In genomic region chr1:244439391-244440032, GRCh38 we compare ENCODE assay signal across 16 cellular contexts. TPM values are rescaled to one million over a fixed set of nuclear protein-coding genes. Genes with fewer than 3 reads are reported as not detected.
DNase-seq lines count a peak whose midpoint lies in the region; ATAC-seq, FAIRE-seq and TF ChIP-seq lines count a peak whose summit lies in the region.
"Had no signal": no experiment of that assay in that cellular context is flagged by ENCODE, and none has a peak within 500 bp of the region (broad histone marks: within the 10 kb centered on the region; RNA-seq: fewer than 3 reads in every experiment).

No MANE protein-coding gene starts in this region.

- peaks cover 74% of the 10 kb centered on the region for H3K79me2 ChIP-seq in HCT116 (ENCODE audit: insufficient read depth, low read length)
- H3K79me2 ChIP-seq in GM12878 (ENCODE audit: control insufficient read depth, insufficient read depth, low read length): peaks cover 34% of the 10 kb centered on the region

- intact Hi-C loops in CD14-positive monocyte (cut with micrococcal nuclease) (no loop called here), HCT116 (cut with micrococcal nuclease) (no loop called here), GM12878 (cut with micrococcal nuclease; ENCODE audit: unreplicated experiment) (no loop called here), left lung (cut with DNase I) (no loop called here)

- 96% methylated on average over 8 of the region's 8 CpGs for WGBS in GM12878 (ENCODE audit: insufficient coverage, insufficient replicate concordance, low lambda C conversion rate, missing lambda C conversion rate)

- H3K4me2 ChIP-seq in HCT116 (ENCODE audit: low read length) (no peak overlapping the region), GM12878 (ENCODE audit: control insufficient read depth, insufficient read depth) (no peak overlapping the region)

- no peaks in the 10 kb centered on the region for H3K9me3 Mint-ChIP-seq in CD14-positive monocyte
- H3K9me3 Mint-ChIP-seq in T-cell: no peaks in the 10 kb centered on the region

- H3K27ac ChIP-seq in HCT116 (ENCODE audit: low read depth, low read length) (no peak overlapping the region; the same call in 1 of the 2 replicates), GM12878 (ENCODE audit: control insufficient read depth, insufficient read depth) (no peak overlapping the region), left lung (no peak overlapping the region)
- H3K27ac ChIP-seq: uterus had no signal

- H3K4me3 ChIP-seq in HCT116 (replicated peaks in 1 of 2; ENCODE audit: low read depth in 1 of 2, low read length in 2 of 2) (no peak overlapping the region), GM12878 (no peak overlapping the region), left lung (no peak overlapping the region)
- H3K4me3 ChIP-seq: uterus had no signal

- TF ChIP-seq EP300 in GM12878 (IDR thresholded peaks at IDR 0.05; ENCODE audit: borderline replicate concordance in 1 of 2, control insufficient read depth in 1 of 2, low read depth in 2 of 2, low read length in 2 of 2): no peak

- H3K4me1 ChIP-seq in HCT116 (ENCODE audit: control insufficient read depth in 1 of 2, insufficient read depth in 2 of 2, low read length in 2 of 2) (peaks cover 32 to 43% of the 10 kb centered on the region in 2 experiments), GM12878 (ENCODE audit: control insufficient read depth, insufficient read depth, low read length) (no peaks in the 10 kb centered on the region), left lung (peaks cover 6 to 25% of the 10 kb centered on the region in 2 donors)

- CTCF ChIA-PET in HCT116 (lab: Charles Lee) (no interaction called here), GM12878 (lab: Yijun Ruan, JAX) (no interaction called here), T-cell (lab: Charles Lee) (no interaction called here)

- peaks cover 0 to 9% of the 10 kb centered on the region in 2 experiments; a peak in 1 of 4 replicates for H3K36me3 ChIP-seq in HCT116 (ENCODE audit: control insufficient read depth in 1 of 2, insufficient read depth in 2 of 2, low read length in 2 of 2)
- H3K36me3 ChIP-seq in GM12878 (ENCODE audit: control insufficient read depth in 2 of 2, insufficient read depth in 2 of 2, low read length in 1 of 2): peaks cover 5 to 13% of the 10 kb centered on the region in 2 experiments
- H3K36me3 ChIP-seq in left lung: peaks cover 0 to 28% of the 10 kb centered on the region in 2 donors
- H3K36me3 ChIP-seq: uterus had no signal

- TF ChIP-seq POLR2A in HCT116 (IDR thresholded peaks at IDR 0.05; ENCODE audit: borderline replicate concordance, extremely low read depth, insufficient read depth, insufficient read length) (no peak), GM12878 (IDR thresholded peaks at IDR 0.05; ENCODE audit: low read depth, low read length) (peak; percentile 49; the same call in 1 of the 2 replicates)

- in situ Hi-C loops in GM12878 (cut with MboI): no loop called here

- RAD21 ChIA-PET in HCT116 (lab: Charles Lee; ENCODE audit: low non-redundant PET in 1 of 2, low total read pairs in 2 of 2, uncharacterized antibody in 2 of 2, unreplicated experiment in 2 of 2) (no interaction called here), GM12878 (lab: Charles Lee; ENCODE audit: unreplicated experiment) (interaction anchor here (1.1 kb wide), 1 partner anchor 9 kb away, joined by 3 read pairs; no protein-coding TSS in a partner anchor)

- ATAC-seq in HCT116: peak; percentile 68
- ATAC-seq in GM12878: peak; percentile 14; the same call in 2 of the 3 replicates
- peak; percentile 62 for ATAC-seq in left lung
- no peak for ATAC-seq in T-cell (replicated peaks in 1 of 4)

- no peak overlapping the region for H3K4me3 Mint-ChIP-seq in CD14-positive monocyte
- H3K4me3 Mint-ChIP-seq in T-cell: no peak overlapping the region

- SMC1A ChIA-PET in GM12878 (lab: Charles Lee; ENCODE audit: uncharacterized antibody, unreplicated experiment): interaction anchor here (0.8 kb wide), 1 partner anchor 103 kb away, joined by 3 read pairs; no protein-coding TSS in a partner anchor

- H3K36me3 Mint-ChIP-seq in CD14-positive monocyte (peaks cover 29 to 46% of the 10 kb centered on the region in 2 donors), T-cell (peaks cover 27% of the 10 kb centered on the region)

- H4K20me1 ChIP-seq in HCT116 (ENCODE audit: insufficient read depth): no peaks in the 10 kb centered on the region
- H4K20me1 ChIP-seq in GM12878 (ENCODE audit: control insufficient read depth, insufficient read depth): no peaks in the 10 kb centered on the region

- no peaks in the 10 kb centered on the region for H3K27me3 ChIP-seq in HCT116 (ENCODE audit: insufficient read depth, low read length)
- H3K27me3 ChIP-seq in GM12878 (replicated peaks in 1 of 2; ENCODE audit: control insufficient read depth in 2 of 2, insufficient read depth in 2 of 2, low read length in 1 of 2): no peaks in the 10 kb centered on the region
- no peaks in the 10 kb centered on the region for H3K27me3 ChIP-seq in left lung
- H3K27me3 ChIP-seq: uterus had no signal

- no peak overlapping the region for H3K9ac ChIP-seq in HCT116 (ENCODE audit: low read length)
- H3K9ac ChIP-seq in GM12878 (ENCODE audit: control insufficient read depth, insufficient read depth, low read length): no peak overlapping the region

- H3K27ac Mint-ChIP-seq in CD14-positive monocyte (peak overlapping the region; percentile 17 to 87 (median 72)), T-cell (no peak overlapping the region)
- H3K27ac Mint-ChIP-seq: progenitor cell of endocrine pancreas had no signal

- H3K9me3 ChIP-seq in HCT116 (ENCODE audit: control insufficient read depth in 1 of 2, insufficient read depth in 1 of 2, low read depth in 1 of 2, low read length in 2 of 2) (no peaks in the 10 kb centered on the region), GM12878 (replicated peaks; ENCODE audit: control insufficient read depth, insufficient read depth, low read length) (no peaks in the 10 kb centered on the region), left lung (no peaks in the 10 kb centered on the region)
- H3K9me3 ChIP-seq: uterus had no signal

- no peak for FAIRE-seq in GM12878 (lab: Jason Lieb, UNC)

- no peak overlapping the region for H2AFZ ChIP-seq in HCT116 (ENCODE audit: low read depth, low read length, poor library complexity, severe bottlenecking)
- no peak overlapping the region for H2AFZ ChIP-seq in GM12878 (ENCODE audit: control insufficient read depth, low read depth, low read length)

- H3K27me3 Mint-ChIP-seq in CD14-positive monocyte (ENCODE audit: low read depth in 3 of 3) (no peaks in the 10 kb centered on the region), T-cell (no peaks in the 10 kb centered on the region)
- H3K27me3 Mint-ChIP-seq: progenitor cell of endocrine pancreas had no signal

- H3K9me2 ChIP-seq in HCT116 (ENCODE audit: insufficient read depth): no peaks in the 10 kb centered on the region

- TF ChIP-seq RAD21 in HCT116 (IDR thresholded peaks at IDR 0.05; ENCODE audit: low read depth) (no peak), GM12878 (IDR thresholded peaks at IDR 0.05; ENCODE audit: insufficient read depth, low read depth, low read length) (no peak)

- TF ChIP-seq CTCF in CD14-positive monocyte (IDR thresholded peaks at IDR 0.05) (no peak), HCT116 (IDR thresholded peaks at IDR 0.05 in 2 of 3, conservative IDR thresholded peaks at IDR 0.05 in 1 of 3; ENCODE audit: borderline replicate concordance in 1 of 3, insufficient read depth in 1 of 3, low read depth in 2 of 3, low read length in 2 of 3) (no peak), GM12878 (IDR thresholded peaks at IDR 0.05 in 2 of 3, conservative IDR thresholded peaks at IDR 0.05 in 1 of 3; ENCODE audit: control insufficient read depth in 2 of 3, extremely low read depth in 1 of 3, insufficient read depth in 1 of 3, low read depth in 3 of 3, low read length in 3 of 3) (no peak), left lung (IDR thresholded peaks at IDR 0.05) (no peak)

- no peak for DNase-seq in CD14-positive monocyte (ENCODE audit: low spot score)
- DNase-seq in HCT116 (ENCODE audit: low read depth, low spot score): no peak
- no peak for DNase-seq in GM12878 (ENCODE audit: low read depth, low spot score)
- DNase-seq in left lung: no peak
- no peak for DNase-seq in stimulated activated CD4-positive, alpha-beta T cell treated with anti-CD3 and anti-CD28 coated beads, Interleukin-4, amount 100 ng/mL, for 4 hours
- DNase-seq in activated CD4-positive, CD25-positive, alpha-beta regulatory T cell (lab: John Stamatoyannopoulos, UW): no peak
- DNase-seq in KG1 (lab: John Stamatoyannopoulos, UW): no peak
- no peak for DNase-seq in T-cell
- DNase-seq: activated CD4-positive, alpha-beta T cell treated with anti-CD3 and anti-CD28 coated beads, Interleukin-2, amount 50 U/mL, for 4 hours; activated effector memory CD4-positive, alpha-beta T cell treated with Interleukin-2 at 50 U/mL for 16 hours; NCI-H1436; NCI-H526; stimulated activated CD4-positive, alpha-beta T cell treated with anti-CD3 and anti-CD28 coated beads, Interleukin-2, amount 100 ng/mL, for 24 hours; T-helper 9 cell; uterus had no signal

- POLR2A ChIA-PET in HCT116 (lab: Charles Lee) (no interaction called here), GM12878 (lab: Charles Lee) (no interaction called here), T-cell (lab: Charles Lee) (interaction anchor here in 1 of 2 donors (0.8 kb wide), 1 partner anchor 10 kb away, joined by 3 read pairs; no protein-coding TSS in a partner anchor)

- H3K4me1 Mint-ChIP-seq in CD14-positive monocyte (peaks cover 14% of the 10 kb centered on the region), T-cell (peaks cover 39 to 58% (median 51%) of the 10 kb centered on the region in 3 donors)

- BruUV-seq in HCT116 (replicated peaks; lab: Mats Ljungman, UMichigan) (no TSS peak), GM12878 (replicated peaks; lab: Mats Ljungman, UMichigan) (no TSS peak)

RNA-seq across cellular contexts. Expression of gene ADSS2, which starts 12.2 kb away (rescaled TPM):
- polyA plus RNA-seq in CD14-positive monocyte (10 to 100 TPM; 26.3 to 33.5 TPM), GM12878 (2011; rRNA removed) (39.8 and 68.1 TPM in 2 replicates), GM12878 (2014; fragmentation: Illumina TruSeq; extraction: Trizol) (49.3 and 62.7 TPM in 2 replicates), GM12878 (2014; fragmentation: Nextera tagmentation; extraction: Ambion mirVana) (10 to 100 TPM in 1 of 2 experiments, 1 to 10 TPM in 1; 8.1 to 15.6 TPM), GM12878 (2014; rRNA removed) (38.6 and 47.8 TPM in 2 replicates), GM12878 (2016; fragmentation: Nextera tagmentation; extraction: Ambion mirVana) (10 to 100 TPM; 38.0 to 43.5 TPM)
- total RNA-seq in HCT116 (2021; ENCODE audit: unreplicated experiment) (46.2 TPM), GM12878 (2014; rRNA removed) (36.4 and 45.2 TPM in 2 replicates), GM12878 (2014; rRNA removed; fragmentation: Illumina TruSeq; extraction: Trizol) (42.0 and 45.3 TPM in 2 replicates), GM12878 (2021) (38.3 and 41.5 TPM in 2 replicates), left lung (10 to 100 TPM; 37.2 to 46.3 TPM), T-cell (10 to 100 TPM; 49.6 to 53.4 (median 51.6) TPM)
- 13.7 and 17.9 TPM in 2 replicates for polyA plus RNA-seq in HCT116 (2012)
- total RNA-seq in GM12878 (2013; cell fraction: nucleolus; rRNA removed): 83.9 and 86.4 TPM in 2 replicates
- 16.6 TPM for polyA plus RNA-seq in GM12878 (2011; ENCODE audit: low read depth)
- polyA plus RNA-seq in GM12878 (2011; cell fraction: cytosol; rRNA removed): 12.3 and 13.9 TPM in 2 replicates
- polyA plus RNA-seq in GM12878 (2011; cell fraction: nucleus; rRNA removed): 19.8 and 26.7 TPM in 2 replicates
- polyA plus RNA-seq in GM12878 (2012): 24.8 and 28.8 TPM in 2 replicates
- 11.4 and 17.5 TPM in 2 replicates for polyA minus RNA-seq in GM12878 (2011; rRNA and poly(A)+ RNA removed)
- 10.8 and 12.1 TPM in 2 replicates for polyA minus RNA-seq in GM12878 (2011; cell fraction: cytosol; rRNA and poly(A)+ RNA removed)
- polyA minus RNA-seq in GM12878 (2011; cell fraction: nucleus; rRNA and poly(A)+ RNA removed): 14.4 and 30.3 TPM in 2 replicates

RNA-seq across cellular contexts. Expression of gene CATSPERE, which starts 21.6 kb away (rescaled TPM):
- polyA plus RNA-seq in CD14-positive monocyte (not detected), GM12878 (2011; rRNA removed) (0.24 and 0.71 TPM in 2 replicates), GM12878 (2014; fragmentation: Illumina TruSeq; extraction: Trizol) (0.04 TPM in 1 of 2 replicates, not detected in the other), GM12878 (2014; fragmentation: Nextera tagmentation; extraction: Ambion mirVana) (under 1 TPM in 1 of 2 experiments, not detected in 1; 0.18 TPM), GM12878 (2014; rRNA removed) (0.23 TPM in 1 of 2 replicates, not detected in the other), GM12878 (2016; fragmentation: Nextera tagmentation; extraction: Ambion mirVana) (under 1 TPM in 1 of 2 experiments, not detected in 1; 0.17 TPM)
- total RNA-seq in HCT116 (2021; ENCODE audit: unreplicated experiment) (0.34 TPM), GM12878 (2014; rRNA removed) (0.06 and 0.16 TPM in 2 replicates), GM12878 (2014; rRNA removed; fragmentation: Illumina TruSeq; extraction: Trizol) (0.13 and 0.23 TPM in 2 replicates), GM12878 (2021) (0.08 TPM in 1 of 2 replicates, not detected in the other), left lung (under 1 TPM; 0.92 to 0.96 TPM), T-cell (1 to 10 TPM in 4 of 5 donors, under 1 TPM in 1; 0.79 to 1.5 (median 1.3) TPM)
- polyA plus RNA-seq in HCT116 (2012): 0.07 and 0.11 TPM in 2 replicates
- 1.3 and 1.4 TPM in 2 replicates for total RNA-seq in GM12878 (2013; cell fraction: nucleolus; rRNA removed)
- polyA plus RNA-seq in GM12878 (2011; ENCODE audit: low read depth): not detected
- 0.10 and 0.13 TPM in 2 replicates for polyA plus RNA-seq in GM12878 (2011; cell fraction: cytosol; rRNA removed)
- polyA plus RNA-seq in GM12878 (2011; cell fraction: nucleus; rRNA removed): 0.69 and 0.76 TPM in 2 replicates
- 0.09 and 0.24 TPM in 2 replicates for polyA plus RNA-seq in GM12878 (2012)
- polyA minus RNA-seq in GM12878 (2011; rRNA and poly(A)+ RNA removed): 0.67 and 0.73 TPM in 2 replicates
- polyA minus RNA-seq in GM12878 (2011; cell fraction: cytosol; rRNA and poly(A)+ RNA removed): 0.83 TPM in 1 of 2 replicates, not detected in the other
- polyA minus RNA-seq in GM12878 (2011; cell fraction: nucleus; rRNA and poly(A)+ RNA removed): 0.24 and 0.86 TPM in 2 replicates

Comparison
In these comparisons a context has a peak if more than half of its experiments do, and no peak if none do; other contexts are left out.
1. H3K27ac Mint-ChIP-seq: peak in CD14-positive monocyte (7 of 7); none in T-cell (0 of 2).
2. ATAC-seq: peak in HCT116 (single experiment), GM12878 (single experiment) and left lung (single experiment); none in T-cell (0 of 4).